In the genomic region with DNA sequence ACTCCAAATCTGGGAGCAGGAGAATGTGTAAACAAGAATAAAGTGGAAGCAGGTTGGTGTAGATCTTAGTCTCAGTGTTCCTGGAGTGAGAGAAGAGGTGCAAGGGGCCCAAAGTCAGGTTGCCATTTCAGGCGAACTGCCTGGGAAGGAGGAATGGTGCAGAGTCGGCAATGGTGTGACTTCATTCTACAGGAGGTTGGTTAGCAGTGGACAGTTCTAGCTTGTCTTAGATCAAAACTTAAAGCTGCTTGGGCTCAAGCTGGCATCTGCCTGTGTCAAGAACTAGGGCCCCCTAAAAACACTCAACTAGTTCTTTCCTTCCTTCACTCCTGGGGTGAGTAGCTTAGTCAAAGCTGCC, we compare ENCODE assay signal across 8 cellular contexts. TPM values are rescaled to one million over a fixed set of nuclear protein-coding genes. Genes with fewer than 3 reads are reported as not detected.
DNase-seq lines count a peak whose midpoint lies in the region; ATAC-seq and TF ChIP-seq lines count a peak whose summit lies in the region.

No MANE protein-coding gene starts in this region.

- H3K27ac ChIP-seq in SU-DHL-6 (ENCODE audit: low read depth, low read length) (peak overlapping the region; percentile 66), esophagus muscularis mucosa (replicated peaks in 1 of 4) (peak overlapping the region; percentile 79 to 88 (median 84))

- no peaks in the 10 kb centered on the region for H3K27me3 ChIP-seq in SU-DHL-6 (ENCODE audit: low read length)
- H3K27me3 ChIP-seq in esophagus muscularis mucosa = no peaks in the 10 kb centered on the region
- H3K27me3 ChIP-seq in skeletal muscle satellite cell (ENCODE audit: control insufficient read depth, insufficient read depth, low read length) = no peaks in the 10 kb centered on the region

- H3K4me3 ChIP-seq in GM12865 (ENCODE audit: low read depth, low read length) = peak overlapping the region; percentile 28
- no peak overlapping the region for H3K4me3 ChIP-seq in SU-DHL-6 (ENCODE audit: insufficient read depth, low read length, poor library complexity, severe bottlenecking)
- peak overlapping the region in 1 of 4 donors; percentile 25 for H3K4me3 ChIP-seq in esophagus muscularis mucosa
- H3K4me3 ChIP-seq in skeletal muscle satellite cell (ENCODE audit: low read length) = peak overlapping the region; percentile 27

- H4K20me1 ChIP-seq in SU-DHL-6 (ENCODE audit: low read depth, low read length) = no peaks in the 10 kb centered on the region

- intact Hi-C loops in esophagus muscularis mucosa (cut with DNase I) = loop anchor here (10.0 kb wide), 1 partner anchor 46 kb away; no protein-coding TSS in a partner anchor

- DNase-seq in GM12865 (ENCODE audit: low read depth) (no peak), esophagus muscularis mucosa (ENCODE audit: extremely low spot score) (no peak), SW480 (ENCODE audit: low spot score) (no peak)

- H3K9me2 ChIP-seq in SU-DHL-6 (replicated peaks; ENCODE audit: insufficient read depth, low read length) = no peaks in the 10 kb centered on the region

- TF ChIP-seq EP300 in esophagus muscularis mucosa (IDR thresholded peaks at IDR 0.05) = no peak

- TF ChIP-seq CTCF in GM12865 (IDR thresholded peaks at IDR 0.05; ENCODE audit: insufficient read depth, low read depth, low read length, missing control alignments) = no peak
- no peak for TF ChIP-seq CTCF in SU-DHL-6 (IDR thresholded peaks at IDR 0.05; ENCODE audit: insufficient read depth, low read length, poor library complexity, severe bottlenecking)
- no peak for TF ChIP-seq CTCF in esophagus muscularis mucosa (IDR thresholded peaks at IDR 0.05)

- H3K79me2 ChIP-seq in SU-DHL-6 (ENCODE audit: insufficient read depth, low read length) = peaks cover 20% of the 10 kb centered on the region; the same call in 1 of the 2 replicates

- H3K4me2 ChIP-seq in SU-DHL-6 (ENCODE audit: low read depth, low read length, poor library complexity, severe bottlenecking) (peak overlapping the region; percentile 39), skeletal muscle satellite cell (ENCODE audit: low read length) (peak overlapping the region; percentile 41)

- H3K9ac ChIP-seq in SU-DHL-6 (ENCODE audit: low read length) = peak overlapping the region; percentile 29; the same call in 1 of the 2 replicates
- H3K9ac ChIP-seq in skeletal muscle satellite cell (ENCODE audit: low read depth, low read length) = peak overlapping the region; percentile 66

- TF ChIP-seq POLR2A in esophagus muscularis mucosa (IDR thresholded peaks at IDR 0.05; ENCODE audit: low read depth) = no peak

- H3K36me3 ChIP-seq in SU-DHL-6 (ENCODE audit: low read length) = no peaks in the 10 kb centered on the region
- H3K36me3 ChIP-seq in esophagus muscularis mucosa = peaks cover 7 to 45% (median 34%) of the 10 kb centered on the region in 4 donors
- peaks cover 23% of the 10 kb centered on the region for H3K36me3 ChIP-seq in skeletal muscle satellite cell (ENCODE audit: insufficient read depth, low read length)

- H3F3A ChIP-seq in SU-DHL-6 (ENCODE audit: insufficient read depth) = peaks cover 3% of the 10 kb centered on the region; the same call in 1 of the 2 replicates

- 76% methylated on average over 2 of the region's 2 CpGs for WGBS in esophagus muscularis mucosa

- no peak overlapping the region for H2AFZ ChIP-seq in SU-DHL-6 (ENCODE audit: low read depth, low read length, severe bottlenecking)

- no peaks in the 10 kb centered on the region for H3K9me3 ChIP-seq in SU-DHL-6 (ENCODE audit: insufficient read depth, low read length)
- no peaks in the 10 kb centered on the region for H3K9me3 ChIP-seq in esophagus muscularis mucosa
- H3K9me3 ChIP-seq in skeletal muscle satellite cell (replicated peaks; ENCODE audit: low read length) = no peaks in the 10 kb centered on the region

- no peak for ATAC-seq in GM19395 (IDR thresholded peaks at IDR 0.05; ENCODE audit: unreplicated experiment)
- no peak for ATAC-seq in GM21423 (IDR thresholded peaks at IDR 0.05; ENCODE audit: unreplicated experiment)
- no peak for ATAC-seq in HG02571 (IDR thresholded peaks at IDR 0.05; ENCODE audit: unreplicated experiment)

- H3K4me1 ChIP-seq in esophagus muscularis mucosa (peaks cover 65 to 92% (median 82%) of the 10 kb centered on the region in 4 donors), skeletal muscle satellite cell (ENCODE audit: control insufficient read depth, insufficient read depth, low read length) (peaks cover 78% of the 10 kb centered on the region)

RNA-seq across cellular contexts. Expression of a gene that starts 3.5 kb away (rescaled TPM):
- total RNA-seq in esophagus muscularis mucosa = 10 to 100 TPM; 12.8 to 21.6 (median 16.7) TPM
- total RNA-seq in skeletal muscle satellite cell (2012; rRNA removed) = 20.8 and 28.9 TPM in 2 replicates

RNA-seq across cellular contexts. Expression of a gene that starts 3.6 kb away (rescaled TPM):
- total RNA-seq in esophagus muscularis mucosa = 1 to 10 TPM; 3.3 to 6.4 (median 5.6) TPM
- 6.6 and 11.4 TPM in 2 replicates for total RNA-seq in skeletal muscle satellite cell (2012; rRNA removed)

RNA-seq across cellular contexts. Expression of a gene that starts 4.2 kb away (rescaled TPM):
- total RNA-seq in esophagus muscularis mucosa = not detected
- not detected in 2 replicates for total RNA-seq in skeletal muscle satellite cell (2012; rRNA removed)

RNA-seq across cellular contexts. Expression of a gene that starts 4.9 kb away (rescaled TPM):
- 100 to 1,000 TPM in 1 of 4 donors, 10 to 100 TPM in 3; 44.2 to 132 (median 74.4) TPM for total RNA-seq in esophagus muscularis mucosa
- total RNA-seq in skeletal muscle satellite cell (2012; rRNA removed) = 11.4 and 15.5 TPM in 2 replicates

RNA-seq across cellular contexts. Expression of a gene that starts 19.2 kb away (rescaled TPM):
- total RNA-seq in esophagus muscularis mucosa = 10 to 100 TPM; 20.4 to 34.1 (median 27.6) TPM
- 19.3 and 26.6 TPM in 2 replicates for total RNA-seq in skeletal muscle satellite cell (2012; rRNA removed)
